ENCODE assay signal across 14 cellular contexts in the genomic region with DNA sequence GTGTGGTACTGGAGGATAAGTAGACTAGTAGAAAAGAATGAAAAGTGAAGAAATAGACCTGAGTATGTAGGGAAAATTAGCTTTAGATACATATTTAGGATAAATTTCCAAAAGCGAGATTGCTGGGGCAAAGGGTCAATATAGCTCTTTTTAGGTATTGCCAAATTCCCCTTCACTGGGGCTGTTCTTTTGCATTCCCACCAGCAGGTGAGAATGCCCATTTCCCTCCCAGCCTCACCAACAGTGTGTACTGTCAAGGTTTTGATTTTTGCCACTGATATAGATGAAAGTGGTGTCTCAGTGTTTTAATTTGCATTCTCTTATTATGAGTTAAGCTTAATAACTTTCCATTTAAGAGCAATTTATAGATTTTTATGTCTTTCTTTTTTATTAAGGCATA. TPM values are rescaled to one million over a fixed set of nuclear protein-coding genes. Genes with fewer than 3 reads are reported as not detected.
DNase-seq lines count a peak whose midpoint lies in the region; TF ChIP-seq lines count a peak whose summit lies in the region.
"Had no signal": no experiment of that assay in that cellular context is flagged by ENCODE, and none has a peak within 500 bp of the region (broad histone marks: within the 10 kb centered on the region; RNA-seq: fewer than 3 reads in every experiment).

No MANE protein-coding gene starts in this region.

- TF ChIP-seq CTCF in GM12875 (IDR thresholded peaks at IDR 0.05; ENCODE audit: borderline replicate concordance, insufficient read depth, low read depth, low read length): peak; percentile 36; the same call in 1 of the 2 replicates
- TF ChIP-seq CTCF in fibroblast of lung (conservative IDR thresholded peaks at IDR 0.05 in 1 of 2, IDR thresholded peaks at IDR 0.05 in 1 of 2; ENCODE audit: low read depth in 1 of 2, low read length in 2 of 2): peak; percentile 11 to 34
- peak; percentile 54 for TF ChIP-seq CTCF in progenitor cell of endocrine pancreas (IDR thresholded peaks at IDR 0.05; ENCODE audit: unreplicated experiment)

- no peaks in the 10 kb centered on the region for H3K9me3 ChIP-seq in fibroblast of lung (ENCODE audit: control insufficient read depth, insufficient read depth, low read depth, low read length)
- H3K9me3 ChIP-seq in effector memory CD4-positive, alpha-beta T cell (ENCODE audit: control insufficient read depth, low read length): no peaks in the 10 kb centered on the region

- H3K4me2 ChIP-seq in fibroblast of lung (ENCODE audit: extremely low read depth, insufficient read depth, low read length): no peak overlapping the region

- no peaks in the 10 kb centered on the region for H4K20me1 ChIP-seq in fibroblast of lung (ENCODE audit: control insufficient read depth, extremely low read depth, insufficient read depth, low read length)

- H3K4me3 ChIP-seq in GM12875 (ENCODE audit: low read depth, low read length) (no peak overlapping the region), fibroblast of lung (replicated peaks in 1 of 4; ENCODE audit: control extremely low read depth in 1 of 4, insufficient read depth in 1 of 4, low read depth in 3 of 4, low read length in 4 of 4) (no peak overlapping the region)
- no peak overlapping the region for H3K4me3 ChIP-seq in effector memory CD4-positive, alpha-beta T cell (ENCODE audit: insufficient read depth, low read depth, low read length, poor library complexity, severe bottlenecking)

- H3K4me3 Mint-ChIP-seq in progenitor cell of endocrine pancreas (ENCODE audit: low read depth): no peak overlapping the region
- H3K4me3 Mint-ChIP-seq: IgD-negative memory B cell had no signal

- H3K36me3 ChIP-seq in fibroblast of lung (ENCODE audit: control insufficient read depth, insufficient read depth, low read length): no peaks in the 10 kb centered on the region
- H3K36me3 ChIP-seq in effector memory CD4-positive, alpha-beta T cell (ENCODE audit: control insufficient read depth, insufficient read depth, low read length): no peaks in the 10 kb centered on the region

- no peaks in the 10 kb centered on the region for H3K79me2 ChIP-seq in fibroblast of lung (ENCODE audit: control insufficient read depth, insufficient read depth, low read length)

- no peaks in the 10 kb centered on the region for H3K27me3 ChIP-seq in fibroblast of lung (ENCODE audit: control insufficient read depth, insufficient read depth, low read length)
- no peaks in the 10 kb centered on the region for H3K27me3 ChIP-seq in effector memory CD4-positive, alpha-beta T cell (replicated peaks; ENCODE audit: control insufficient read depth, insufficient read depth, low read length, poor library complexity, severe bottlenecking)

- no peaks in the 10 kb centered on the region for H3K36me3 Mint-ChIP-seq in progenitor cell of endocrine pancreas (ENCODE audit: insufficient read depth)
- H3K36me3 Mint-ChIP-seq: IgD-negative memory B cell had no signal

- H3K9me3 Mint-ChIP-seq in progenitor cell of endocrine pancreas (ENCODE audit: low read depth): peaks cover 3% of the 10 kb centered on the region
- H3K9me3 Mint-ChIP-seq: IgD-negative memory B cell had no signal

- H2AFZ ChIP-seq in fibroblast of lung (ENCODE audit: low read length): no peak overlapping the region

- H3K4me1 Mint-ChIP-seq in progenitor cell of endocrine pancreas (ENCODE audit: low read depth): no peaks in the 10 kb centered on the region

- no peak overlapping the region for H3K9ac ChIP-seq in fibroblast of lung (ENCODE audit: insufficient read depth, low read length)

- no peaks in the 10 kb centered on the region for H3K4me1 ChIP-seq in fibroblast of lung (ENCODE audit: control insufficient read depth, extremely low read depth, insufficient read depth, low read length)
- no peaks in the 10 kb centered on the region for H3K4me1 ChIP-seq in effector memory CD4-positive, alpha-beta T cell (ENCODE audit: control insufficient read depth, insufficient read depth, low read length, poor library complexity, severe bottlenecking)

- no peaks in the 10 kb centered on the region for H3K27me3 Mint-ChIP-seq in progenitor cell of endocrine pancreas
- H3K27me3 Mint-ChIP-seq: IgD-negative memory B cell had no signal

- H3K27ac ChIP-seq in fibroblast of lung (ENCODE audit: insufficient read depth, low read length): no peak overlapping the region
- no peak overlapping the region for H3K27ac ChIP-seq in effector memory CD4-positive, alpha-beta T cell (ENCODE audit: insufficient read depth, low read length, poor library complexity, severe bottlenecking)

- no peak overlapping the region for H3K27ac Mint-ChIP-seq in progenitor cell of endocrine pancreas
- H3K27ac Mint-ChIP-seq: IgD-negative memory B cell had no signal

- DNase-seq in RKO (ENCODE audit: low spot score) (peak; percentile 16), fibroblast of lung (ENCODE audit: low read depth in 2 of 2) (no peak), progenitor cell of endocrine pancreas (ENCODE audit: low spot score, unreplicated experiment) (no peak), activated T-cell treated with anti-CD3 and anti-CD28 coated beads for 4 hours (no peak), activated gamma-delta T cell (lab: John Stamatoyannopoulos, UW) (no peak)
- no peak for DNase-seq in stimulated activated CD4-positive, alpha-beta T cell treated with anti-CD3 and anti-CD28 coated beads, Interleukin-4, amount 100 ng/mL, for 1 hour
- DNase-seq in effector memory CD4-positive, alpha-beta T cell: no peak
- DNase-seq: activated CD4-positive, alpha-beta T cell treated with anti-CD3 and anti-CD28 coated beads for 1 hour; dermis blood vessel endothelial cell; DMS79; NCI-H2171; SHP77 treated with DMSO at 0.1 percent for 48 hours had no signal

RNA-seq across cellular contexts. Expression of a gene that starts 35.7 kb away (rescaled TPM):
- total RNA-seq in fibroblast of lung (12.8 and 16.7 TPM in 2 replicates), progenitor cell of endocrine pancreas (1.1 and 1.3 TPM in 2 replicates)
- polyA plus RNA-seq in fibroblast of lung: 20.8 and 28.4 TPM in 2 replicates
- 20.9 and 37.6 TPM in 2 replicates for polyA plus RNA-seq in fibroblast of lung (2012)
- polyA minus RNA-seq in fibroblast of lung (ENCODE audit: low replicate concordance): 46.1 and 68.2 TPM in 2 replicates
